ENCODE assay signal across 20 cellular contexts in the genomic region with DNA sequence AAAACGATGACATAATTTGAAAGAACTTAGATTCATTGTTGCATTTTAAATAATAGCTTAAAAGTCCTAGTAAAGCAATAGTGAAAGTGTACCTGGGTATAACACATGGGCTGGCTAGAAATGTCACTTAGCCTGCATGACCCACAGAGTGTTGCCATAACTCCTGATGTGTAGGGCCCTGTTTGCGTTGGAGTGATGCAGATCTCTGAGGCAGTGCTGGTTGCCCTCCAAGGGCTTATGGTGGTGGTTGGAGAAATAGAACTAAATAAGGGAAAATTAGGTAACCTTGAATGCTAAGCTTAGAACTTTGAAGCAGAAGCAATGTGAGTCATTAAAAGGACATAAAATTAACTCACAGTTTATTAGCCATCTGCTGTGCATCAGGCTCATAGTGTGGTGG.
A peak's percentile ranks its signal among the peaks of the same experiment; 100 is the strongest.
DNase-seq lines count a peak whose midpoint lies in the region; ATAC-seq and TF ChIP-seq lines count a peak whose summit lies in the region.
"Had no signal": no experiment of that assay in that cellular context is flagged by ENCODE, and none has a peak within 500 bp of the region (broad histone marks: within the 10 kb centered on the region; RNA-seq: fewer than 3 reads in every experiment).

No MANE protein-coding gene starts in this region.

- peak; percentile 40 for DNase-seq in activated CD4-positive, alpha-beta T cell treated with anti-CD3 and anti-CD28 coated beads for 48 hours
- DNase-seq in activated CD4-positive, alpha-beta T cell treated with anti-CD3 and anti-CD28 coated beads, Interleukin-2, amount 50 U/mL, for 1 hour, result no peak
- DNase-seq in DMS 273 treated with DMSO at 0.1 percent for 48 hours (lab: John Stamatoyannopoulos, UW) (peak; percentile 67), mesenchymal stem cell (peak; percentile 17), nephron progenitor cell (no peak), omental fat pad (ENCODE audit: low spot score) (no peak)
- DNase-seq in activated T-helper 2 cell treated with anti-CD3 and anti-CD28 coated beads, Interferon-gamma antibody, Interleukin-2, Interleukin-4, amounts not matched to agents 10 μg/mL and 5 μg/mL and 100 μg/mL, durations not matched to agents 14 hours and 24 hours and 36 hours (ENCODE audit: low spot score), result no peak
- DNase-seq: CD8-positive, alpha-beta T cell; EL; naive B cell; NCI-H187; NCI-H510A; SHP77; stimulated activated naive CD4-positive, alpha-beta T cell treated with Interleukin-2 at 50 U/mL for 16 hours had no signal

- H3K27me3 Mint-ChIP-seq in activated T-helper 2 cell treated with anti-CD3 and anti-CD28 coated beads, Interferon-gamma antibody, Interleukin-2, Interleukin-4, amounts not matched to agents 10 μg/mL and 5 μg/mL and 100 μg/mL, durations not matched to agents 14 hours and 24 hours and 36 hours (ENCODE audit: low read depth), result no peaks in the 10 kb centered on the region
- H3K27me3 Mint-ChIP-seq in nephron progenitor cell (ENCODE audit: low read depth, poor library complexity), result peaks cover 3% of the 10 kb centered on the region
- H3K27me3 Mint-ChIP-seq: naive B cell, progenitor cell of endocrine pancreas had no signal

- H4K8ac ChIP-seq in mesenchymal stem cell (ENCODE audit: low read length), result no peak overlapping the region

- no peaks in the 10 kb centered on the region for H3K27me3 ChIP-seq in mesenchymal stem cell (ENCODE audit: control insufficient read depth in 1 of 2, insufficient read depth in 1 of 2, low read length in 2 of 2)
- H3K27me3 ChIP-seq: ascending aorta, vagina had no signal

- H3K79me1 ChIP-seq in mesenchymal stem cell (replicated peaks; ENCODE audit: low read length, poor library complexity, severe bottlenecking), result peaks cover 32% of the 10 kb centered on the region

- TF ChIP-seq CTCF in nephron progenitor cell (IDR thresholded peaks at IDR 0.05), result no peak
- TF ChIP-seq CTCF in omental fat pad (IDR thresholded peaks at IDR 0.05), result no peak

- peaks cover 32% of the 10 kb centered on the region for H3K4me1 Mint-ChIP-seq in activated T-helper 2 cell treated with anti-CD3 and anti-CD28 coated beads, Interferon-gamma antibody, Interleukin-2, Interleukin-4, amounts not matched to agents 10 μg/mL and 5 μg/mL and 100 μg/mL, durations not matched to agents 14 hours and 24 hours and 36 hours (ENCODE audit: low read depth)
- no peaks in the 10 kb centered on the region for H3K4me1 Mint-ChIP-seq in nephron progenitor cell

- H3K9me3 Mint-ChIP-seq in activated T-helper 2 cell treated with anti-CD3 and anti-CD28 coated beads, Interferon-gamma antibody, Interleukin-2, Interleukin-4, amounts not matched to agents 10 μg/mL and 5 μg/mL and 100 μg/mL, durations not matched to agents 14 hours and 24 hours and 36 hours, result peaks cover 69% of the 10 kb centered on the region
- peaks cover 71% of the 10 kb centered on the region for H3K9me3 Mint-ChIP-seq in nephron progenitor cell

- H3K9me3 ChIP-seq in mesenchymal stem cell (ENCODE audit: control insufficient read depth, low read length), result peaks cover 29% of the 10 kb centered on the region

- intact Hi-C loops in activated T-helper 2 cell treated with anti-CD3 and anti-CD28 coated beads, Interferon-gamma antibody, Interleukin-2, Interleukin-4, amounts not matched to agents 10 μg/mL and 5 μg/mL and 100 μg/mL, durations not matched to agents 14 hours and 24 hours and 36 hours (cut with micrococcal nuclease), result loop anchor here (1.0 to 5.0 kb wide), 6 partner anchors 8 to 315 kb away; partner anchors contain the start of gene CREM

- no peak overlapping the region for H3K23ac ChIP-seq in mesenchymal stem cell (ENCODE audit: low read length in 2 of 2)

- no peak overlapping the region for H3K4me3 ChIP-seq in mesenchymal stem cell (ENCODE audit: insufficient read depth in 1 of 2, low read depth in 1 of 2, low read length in 2 of 2)
- H3K4me3 ChIP-seq: A549, ascending aorta, coronary artery, vagina had no signal

- WGBS in mesenchymal stem cell, result 97% methylated on average over 1 of the region's 2 CpGs

- peaks cover 59% of the 10 kb centered on the region for H3K36me3 Mint-ChIP-seq in activated T-helper 2 cell treated with anti-CD3 and anti-CD28 coated beads, Interferon-gamma antibody, Interleukin-2, Interleukin-4, amounts not matched to agents 10 μg/mL and 5 μg/mL and 100 μg/mL, durations not matched to agents 14 hours and 24 hours and 36 hours (ENCODE audit: low read depth)
- peaks cover 62% of the 10 kb centered on the region for H3K36me3 Mint-ChIP-seq in nephron progenitor cell (ENCODE audit: low read depth)

- H3K4ac ChIP-seq in mesenchymal stem cell (ENCODE audit: low read depth in 1 of 2, low read length in 2 of 2), result no peak overlapping the region

- no peaks in the 10 kb centered on the region for H3K36me3 ChIP-seq in mesenchymal stem cell (ENCODE audit: control insufficient read depth in 1 of 2, insufficient read depth in 2 of 2, low read depth in 1 of 2, low read length in 2 of 2)
- H3K36me3 ChIP-seq: ascending aorta, vagina had no signal

- no peak overlapping the region for H3K14ac ChIP-seq in mesenchymal stem cell (ENCODE audit: low read length in 2 of 2)

- no peak overlapping the region for H2AFZ ChIP-seq in mesenchymal stem cell (ENCODE audit: low read depth, low read length)

- no peak overlapping the region for H3K4me2 ChIP-seq in mesenchymal stem cell (ENCODE audit: low read length, poor library complexity, severe bottlenecking)
- H3K4me2 ChIP-seq: A549 had no signal

- H3K27ac ChIP-seq in mesenchymal stem cell (ENCODE audit: low read length, poor library complexity, severe bottlenecking), result no peak overlapping the region
- H3K27ac ChIP-seq: A549, ascending aorta, coronary artery, vagina had no signal

- no peak overlapping the region for H3K18ac ChIP-seq in mesenchymal stem cell (ENCODE audit: low read depth in 1 of 2, low read length in 2 of 2)

- no peak for ATAC-seq in HG03571 (IDR thresholded peaks at IDR 0.05; ENCODE audit: unreplicated experiment)
- no peak for ATAC-seq in omental fat pad (ENCODE audit: low FRiP score)
- ATAC-seq: A549; CD8-positive, alpha-beta T cell had no signal

- no peaks in the 10 kb centered on the region for H3K4me1 ChIP-seq in mesenchymal stem cell (ENCODE audit: control insufficient read depth, insufficient read depth, low read depth, low read length)

- no peak overlapping the region for H2AK5ac ChIP-seq in mesenchymal stem cell (ENCODE audit: low read length, severe bottlenecking)

- no peak overlapping the region for H2BK120ac ChIP-seq in mesenchymal stem cell (ENCODE audit: low read depth, low read length)

- H2BK15ac ChIP-seq in mesenchymal stem cell (ENCODE audit: low read depth, poor library complexity, severe bottlenecking), result no peak overlapping the region

- H3K9ac ChIP-seq in mesenchymal stem cell (ENCODE audit: low read length), result no peak overlapping the region

- no peak overlapping the region for H3K4me3 Mint-ChIP-seq in activated T-helper 2 cell treated with anti-CD3 and anti-CD28 coated beads, Interferon-gamma antibody, Interleukin-2, Interleukin-4, amounts not matched to agents 10 μg/mL and 5 μg/mL and 100 μg/mL, durations not matched to agents 14 hours and 24 hours and 36 hours (ENCODE audit: low read depth)
- H3K4me3 Mint-ChIP-seq in nephron progenitor cell, result no peak overlapping the region
- H3K4me3 Mint-ChIP-seq: CD8-positive, alpha-beta T cell had no signal

- peak overlapping the region; percentile 87 for H3K27ac Mint-ChIP-seq in activated T-helper 2 cell treated with anti-CD3 and anti-CD28 coated beads, Interferon-gamma antibody, Interleukin-2, Interleukin-4, amounts not matched to agents 10 μg/mL and 5 μg/mL and 100 μg/mL, durations not matched to agents 14 hours and 24 hours and 36 hours
- no peak overlapping the region for H3K27ac Mint-ChIP-seq in nephron progenitor cell
- H3K27ac Mint-ChIP-seq: CD8-positive, alpha-beta T cell; progenitor cell of endocrine pancreas had no signal

- H4K91ac ChIP-seq in mesenchymal stem cell (ENCODE audit: low read length), result no peak overlapping the region

- no peak overlapping the region for H2BK12ac ChIP-seq in mesenchymal stem cell (ENCODE audit: low read length in 2 of 2)

- H2BK5ac ChIP-seq in mesenchymal stem cell (ENCODE audit: low read depth, low read length, poor library complexity, severe bottlenecking), result no peak overlapping the region

Comparison
In these comparisons a context has a peak if more than half of its experiments do, and no peak if none do; other contexts are left out.
1. DNase-seq: peak in activated CD4-positive, alpha-beta T cell treated with anti-CD3 and anti-CD28 coated beads for 48 hours (single experiment), DMS 273 treated with DMSO at 0.1 percent for 48 hours (single experiment) and mesenchymal stem cell (single experiment); none in activated CD4-positive, alpha-beta T cell treated with anti-CD3 and anti-CD28 coated beads, Interleukin-2, amount 50 U/mL, for 1 hour (single experiment), activated T-helper 2 cell treated with anti-CD3 and anti-CD28 coated beads, Interferon-gamma antibody, Interleukin-2, Interleukin-4, amounts not matched to agents 10 μg/mL and 5 μg/mL and 100 μg/mL, durations not matched to agents 14 hours and 24 hours and 36 hours (single experiment), nephron progenitor cell (single experiment) and omental fat pad (single experiment).